2 cellular contexts compared by ENCODE assay signal in the genomic region with DNA sequence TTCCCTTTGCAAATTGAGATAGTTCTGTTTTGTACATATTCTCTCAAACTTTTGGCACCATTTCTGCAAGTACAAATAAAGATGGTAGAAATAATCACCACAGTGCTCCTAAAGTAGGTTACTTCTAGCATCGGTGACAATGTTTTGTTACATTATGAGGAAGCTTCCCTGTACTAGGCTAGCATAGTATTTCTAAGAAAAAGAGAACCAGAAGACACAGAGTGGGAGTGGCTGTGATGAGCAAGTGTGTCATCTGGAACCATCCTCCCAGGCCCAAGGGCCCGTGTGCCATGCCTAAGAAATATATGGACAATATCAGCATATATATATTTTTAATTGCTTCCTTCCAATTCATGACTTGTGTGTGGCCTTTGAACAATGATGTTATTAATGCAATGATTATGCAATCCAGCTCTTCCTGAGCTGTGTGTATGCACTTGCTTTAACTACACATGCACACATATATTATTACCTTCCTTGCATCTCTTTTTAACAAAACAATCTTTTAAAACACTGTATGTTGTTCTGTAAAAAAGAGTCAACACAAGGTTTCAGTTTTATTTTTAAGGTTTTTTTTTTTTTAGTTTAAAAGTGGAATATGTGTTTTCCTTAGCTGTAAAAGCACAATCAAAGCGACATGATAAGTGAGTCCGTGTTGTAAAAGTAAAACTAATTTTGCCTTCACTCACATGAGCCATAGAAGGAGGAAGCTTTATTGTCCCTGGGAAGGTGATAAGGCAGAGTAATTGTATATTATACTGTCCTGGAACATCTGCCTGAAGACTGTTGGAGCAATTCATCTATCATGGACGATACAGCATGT.
TF ChIP-seq lines count a peak whose summit lies in the region.

No MANE protein-coding gene starts in this region.

TF ChIP-seq in endothelial cell of umbilical vein, 7 proteins besides CTCF, POLR2A, EP300 and RAD21:
- TF ChIP-seq, protein P1, sequence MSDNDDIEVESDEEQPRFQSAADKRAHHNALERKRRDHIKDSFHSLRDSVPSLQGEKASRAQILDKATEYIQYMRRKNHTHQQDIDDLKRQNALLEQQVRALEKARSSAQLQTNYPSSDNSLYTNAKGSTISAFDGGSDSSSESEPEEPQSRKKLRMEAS (IDR thresholded peaks at IDR 0.05; ENCODE audit: insufficient read depth, insufficient read length) = no peak
- no peak for TF ChIP-seq POLR2AphosphoS5 (IDR thresholded peaks at IDR 0.05; ENCODE audit: insufficient read depth, low read depth, low read length)
- TF ChIP-seq GATA2 (IDR thresholded peaks at IDR 0.05; ENCODE audit: insufficient read depth, insufficient read length, low read depth, low read length) = no peak
- TF ChIP-seq EZH2 (IDR thresholded peaks at IDR 0.05; ENCODE audit: borderline replicate concordance, low read depth, low read length, severe bottlenecking) = no peak
- no peak for TF ChIP-seq FOS (IDR thresholded peaks at IDR 0.05; ENCODE audit: borderline replicate concordance, insufficient read depth, low read length)
- TF ChIP-seq MYC (IDR thresholded peaks at IDR 0.05; ENCODE audit: low read depth, low read length) = no peak

TF ChIP-seq in HEK293T, 16 proteins besides CTCF, POLR2A, EP300 and RAD21 (continued from another document):
- TF ChIP-seq, protein P2, sequence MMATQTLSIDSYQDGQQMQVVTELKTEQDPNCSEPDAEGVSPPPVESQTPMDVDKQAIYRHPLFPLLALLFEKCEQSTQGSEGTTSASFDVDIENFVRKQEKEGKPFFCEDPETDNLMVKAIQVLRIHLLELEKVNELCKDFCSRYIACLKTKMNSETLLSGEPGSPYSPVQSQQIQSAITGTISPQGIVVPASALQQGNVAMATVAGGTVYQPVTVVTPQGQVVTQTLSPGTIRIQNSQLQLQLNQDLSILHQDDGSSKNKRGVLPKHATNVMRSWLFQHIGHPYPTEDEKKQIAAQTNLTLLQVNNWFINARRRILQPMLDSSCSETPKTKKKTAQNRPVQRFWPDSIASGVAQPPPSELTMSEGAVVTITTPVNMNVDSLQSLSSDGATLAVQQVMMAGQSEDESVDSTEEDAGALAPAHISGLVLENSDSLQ (IDR thresholded peaks at IDR 0.05) = no peak
TF ChIP-seq in HEK293T: peak in this region for 0.
